Comparison of ENCODE assay signal across 10 cellular contexts in genomic region chr14:81323621-81324400, GRCh38.
DNase-seq lines count a peak whose midpoint lies in the region; ATAC-seq, FAIRE-seq and TF ChIP-seq lines count a peak whose summit lies in the region.
"Had no signal": no experiment of that assay in that cellular context is flagged by ENCODE, and none has a peak within 500 bp of the region (broad histone marks: within the 10 kb centered on the region; RNA-seq: fewer than 3 reads in every experiment).

No MANE protein-coding gene starts in this region.

- H3K4me3 ChIP-seq in bronchial epithelial cell (ENCODE audit: low read depth, low read length) = peak overlapping the region; percentile 84

- FAIRE-seq in bronchial epithelial cell (lab: Jason Lieb, UNC) = peak; percentile 96

- peaks cover 11% of the 10 kb centered on the region for H3K36me3 Mint-ChIP-seq in nephron progenitor cell (ENCODE audit: low read depth)

- no peak for TF ChIP-seq CTCF in bronchial epithelial cell (IDR thresholded peaks at IDR 0.05; ENCODE audit: insufficient read depth, low read length, severe bottlenecking)
- TF ChIP-seq CTCF in nephron progenitor cell (IDR thresholded peaks at IDR 0.05) = no peak

- H3K4me1 Mint-ChIP-seq in nephron progenitor cell = peaks cover 46% of the 10 kb centered on the region
- H3K4me1 Mint-ChIP-seq: activated CD4-positive, alpha-beta T cell treated with anti-CD3 and anti-CD28 coated beads, Interleukin-2, amount 10 ng/mL, durations not matched to agents 7 days and 5 days had no signal

- DNase-seq in DMS 273 (lab: John Stamatoyannopoulos, UW; ENCODE audit: unreplicated experiment) (peak; percentile 85), NCI-H2107 treated with DMSO at 0.1 percent for 48 hours (lab: John Stamatoyannopoulos, UW; ENCODE audit: unreplicated experiment) (peak; percentile 71), bronchial epithelial cell (ENCODE audit: low read depth) (peak; percentile 93), nephron progenitor cell (peak; percentile 52), AG08396 (ENCODE audit: low spot score) (no peak), foreskin melanocyte (no peak)
- no peak for DNase-seq in activated CD8-positive, alpha-beta memory T cell treated with anti-CD3 and anti-CD28 coated beads, Interleukin-2, amount 50 U/mL, for 48 hours
- DNase-seq: activated CD4-positive, alpha-beta T cell treated with anti-CD3 and anti-CD28 coated beads, Interleukin-2, amount 10 ng/mL, durations not matched to agents 7 days and 5 days; Kasumi-1 had no signal

- peak overlapping the region; percentile 78 for H3K4me3 Mint-ChIP-seq in nephron progenitor cell
- H3K4me3 Mint-ChIP-seq: activated CD4-positive, alpha-beta T cell treated with anti-CD3 and anti-CD28 coated beads, Interleukin-2, amount 10 ng/mL, durations not matched to agents 7 days and 5 days had no signal

- ATAC-seq in GM19395 (IDR thresholded peaks at IDR 0.05; ENCODE audit: unreplicated experiment) = no peak

- H3K36me3 ChIP-seq in bronchial epithelial cell (ENCODE audit: control insufficient read depth, insufficient read depth, low read length) = peaks cover 5% of the 10 kb centered on the region

- H3K9me3 Mint-ChIP-seq in nephron progenitor cell = peaks cover 16% of the 10 kb centered on the region
- H3K9me3 Mint-ChIP-seq: activated CD4-positive, alpha-beta T cell treated with anti-CD3 and anti-CD28 coated beads, Interleukin-2, amount 10 ng/mL, durations not matched to agents 7 days and 5 days had no signal

- H3K27me3 Mint-ChIP-seq in nephron progenitor cell (ENCODE audit: low read depth, poor library complexity) = no peaks in the 10 kb centered on the region

- H3K27ac Mint-ChIP-seq in nephron progenitor cell = peak overlapping the region; percentile 91
- H3K27ac Mint-ChIP-seq: activated CD4-positive, alpha-beta T cell treated with anti-CD3 and anti-CD28 coated beads, Interleukin-2, amount 10 ng/mL, durations not matched to agents 7 days and 5 days had no signal

- H3K27me3 ChIP-seq in bronchial epithelial cell (ENCODE audit: control insufficient read depth, insufficient read depth, low read length) = no peaks in the 10 kb centered on the region

Comparison
In these comparisons a context has a peak if more than half of its experiments do, and no peak if none do; other contexts are left out.
1. DNase-seq: peak in DMS 273 (single experiment), NCI-H2107 treated with DMSO at 0.1 percent for 48 hours (single experiment), bronchial epithelial cell (single experiment) and nephron progenitor cell (single experiment); none in AG08396 (single experiment), activated CD8-positive, alpha-beta memory T cell treated with anti-CD3 and anti-CD28 coated beads, Interleukin-2, amount 50 U/mL, for 48 hours (single experiment) and foreskin melanocyte (single experiment).